1 cellular context compared by ENCODE assay signal in the genomic region with DNA sequence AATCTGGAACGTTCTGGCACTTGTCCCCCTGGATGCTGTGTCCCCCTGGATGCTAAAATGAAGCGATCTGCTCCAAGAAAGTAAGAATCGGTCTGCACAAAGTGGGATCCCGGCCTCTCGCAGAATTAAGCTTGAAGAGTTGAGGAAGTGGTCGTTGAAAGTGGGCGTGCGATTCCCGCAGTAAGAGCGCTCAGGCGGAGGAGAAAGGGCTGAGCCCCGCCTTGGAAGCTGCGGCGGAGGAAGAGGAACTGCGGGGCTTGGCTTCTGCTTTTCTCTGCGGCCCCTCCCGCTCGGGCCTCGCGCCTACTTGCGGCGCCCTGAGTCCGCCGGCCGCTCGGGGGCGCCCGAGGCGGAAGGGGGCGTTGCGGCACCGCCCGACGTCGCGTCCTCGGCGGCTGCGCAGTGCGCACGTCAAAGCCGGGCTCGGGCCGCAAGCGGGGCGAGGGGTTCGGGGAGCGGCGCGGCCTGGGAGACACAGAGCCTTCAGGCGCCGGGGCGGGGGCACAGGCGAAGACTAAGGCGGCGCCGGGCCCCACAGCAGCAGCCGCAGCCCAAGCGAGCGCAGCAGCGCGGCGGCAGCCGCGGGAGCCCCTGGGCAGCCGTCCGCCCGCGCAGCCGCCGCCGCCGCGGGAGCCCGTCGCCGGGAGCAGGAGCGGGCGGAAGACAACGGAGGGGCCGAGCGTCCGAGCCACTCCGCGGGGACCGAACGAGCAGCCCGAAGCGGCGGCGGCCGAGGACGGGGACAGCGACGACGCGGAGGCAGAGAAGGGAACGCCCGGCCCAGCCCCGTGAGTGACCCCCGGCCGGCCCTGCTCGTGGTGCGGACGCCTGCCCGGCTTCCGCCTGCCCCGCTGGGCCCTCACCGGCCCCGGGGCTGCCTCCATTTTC.
TF ChIP-seq lines count a peak whose summit lies in the region.

A gene (plus strand): TSS at position 400 of the 888 bp plus-strand sequence. CDS start 47,160 bp downstream, outside the sequence.

TF ChIP-seq in HepG2, 621 proteins besides CTCF, POLR2A, EP300 and RAD21 (continued from another document):
- TF ChIP-seq, protein P1, sequence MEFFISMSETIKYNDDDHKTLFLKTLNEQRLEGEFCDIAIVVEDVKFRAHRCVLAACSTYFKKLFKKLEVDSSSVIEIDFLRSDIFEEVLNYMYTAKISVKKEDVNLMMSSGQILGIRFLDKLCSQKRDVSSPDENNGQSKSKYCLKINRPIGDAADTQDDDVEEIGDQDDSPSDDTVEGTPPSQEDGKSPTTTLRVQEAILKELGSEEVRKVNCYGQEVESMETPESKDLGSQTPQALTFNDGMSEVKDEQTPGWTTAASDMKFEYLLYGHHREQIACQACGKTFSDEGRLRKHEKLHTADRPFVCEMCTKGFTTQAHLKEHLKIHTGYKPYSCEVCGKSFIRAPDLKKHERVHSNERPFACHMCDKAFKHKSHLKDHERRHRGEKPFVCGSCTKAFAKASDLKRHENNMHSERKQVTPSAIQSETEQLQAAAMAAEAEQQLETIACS (CRISPR knock-in tag; IDR thresholded peaks at IDR 0.05) = no peak
- TF ChIP-seq, protein P2, sequence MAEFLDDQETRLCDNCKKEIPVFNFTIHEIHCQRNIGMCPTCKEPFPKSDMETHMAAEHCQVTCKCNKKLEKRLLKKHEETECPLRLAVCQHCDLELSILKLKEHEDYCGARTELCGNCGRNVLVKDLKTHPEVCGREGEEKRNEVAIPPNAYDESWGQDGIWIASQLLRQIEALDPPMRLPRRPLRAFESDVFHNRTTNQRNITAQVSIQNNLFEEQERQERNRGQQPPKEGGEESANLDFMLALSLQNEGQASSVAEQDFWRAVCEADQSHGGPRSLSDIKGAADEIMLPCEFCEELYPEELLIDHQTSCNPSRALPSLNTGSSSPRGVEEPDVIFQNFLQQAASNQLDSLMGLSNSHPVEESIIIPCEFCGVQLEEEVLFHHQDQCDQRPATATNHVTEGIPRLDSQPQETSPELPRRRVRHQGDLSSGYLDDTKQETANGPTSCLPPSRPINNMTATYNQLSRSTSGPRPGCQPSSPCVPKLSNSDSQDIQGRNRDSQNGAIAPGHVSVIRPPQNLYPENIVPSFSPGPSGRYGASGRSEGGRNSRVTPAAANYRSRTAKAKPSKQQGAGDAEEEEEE (CRISPR knock-in tag; IDR thresholded peaks at IDR 0.05; ENCODE audit: borderline replicate concordance) = no peak
- TF ChIP-seq, protein P3, sequence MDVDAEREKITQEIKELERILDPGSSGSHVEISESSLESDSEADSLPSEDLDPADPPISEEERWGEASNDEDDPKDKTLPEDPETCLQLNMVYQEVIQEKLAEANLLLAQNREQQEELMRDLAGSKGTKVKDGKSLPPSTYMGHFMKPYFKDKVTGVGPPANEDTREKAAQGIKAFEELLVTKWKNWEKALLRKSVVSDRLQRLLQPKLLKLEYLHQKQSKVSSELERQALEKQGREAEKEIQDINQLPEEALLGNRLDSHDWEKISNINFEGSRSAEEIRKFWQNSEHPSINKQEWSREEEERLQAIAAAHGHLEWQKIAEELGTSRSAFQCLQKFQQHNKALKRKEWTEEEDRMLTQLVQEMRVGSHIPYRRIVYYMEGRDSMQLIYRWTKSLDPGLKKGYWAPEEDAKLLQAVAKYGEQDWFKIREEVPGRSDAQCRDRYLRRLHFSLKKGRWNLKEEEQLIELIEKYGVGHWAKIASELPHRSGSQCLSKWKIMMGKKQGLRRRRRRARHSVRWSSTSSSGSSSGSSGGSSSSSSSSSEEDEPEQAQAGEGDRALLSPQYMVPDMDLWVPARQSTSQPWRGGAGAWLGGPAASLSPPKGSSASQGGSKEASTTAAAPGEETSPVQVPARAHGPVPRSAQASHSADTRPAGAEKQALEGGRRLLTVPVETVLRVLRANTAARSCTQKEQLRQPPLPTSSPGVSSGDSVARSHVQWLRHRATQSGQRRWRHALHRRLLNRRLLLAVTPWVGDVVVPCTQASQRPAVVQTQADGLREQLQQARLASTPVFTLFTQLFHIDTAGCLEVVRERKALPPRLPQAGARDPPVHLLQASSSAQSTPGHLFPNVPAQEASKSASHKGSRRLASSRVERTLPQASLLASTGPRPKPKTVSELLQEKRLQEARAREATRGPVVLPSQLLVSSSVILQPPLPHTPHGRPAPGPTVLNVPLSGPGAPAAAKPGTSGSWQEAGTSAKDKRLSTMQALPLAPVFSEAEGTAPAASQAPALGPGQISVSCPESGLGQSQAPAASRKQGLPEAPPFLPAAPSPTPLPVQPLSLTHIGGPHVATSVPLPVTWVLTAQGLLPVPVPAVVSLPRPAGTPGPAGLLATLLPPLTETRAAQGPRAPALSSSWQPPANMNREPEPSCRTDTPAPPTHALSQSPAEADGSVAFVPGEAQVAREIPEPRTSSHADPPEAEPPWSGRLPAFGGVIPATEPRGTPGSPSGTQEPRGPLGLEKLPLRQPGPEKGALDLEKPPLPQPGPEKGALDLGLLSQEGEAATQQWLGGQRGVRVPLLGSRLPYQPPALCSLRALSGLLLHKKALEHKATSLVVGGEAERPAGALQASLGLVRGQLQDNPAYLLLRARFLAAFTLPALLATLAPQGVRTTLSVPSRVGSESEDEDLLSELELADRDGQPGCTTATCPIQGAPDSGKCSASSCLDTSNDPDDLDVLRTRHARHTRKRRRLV (CRISPR knock-in tag; IDR thresholded peaks at IDR 0.05) = no peak
- TF ChIP-seq ZBTB21 (CRISPR knock-in tag; IDR thresholded peaks at IDR 0.05) = no peak; the same call in 1 of the 2 replicates
- TF ChIP-seq ZNF180 (CRISPR knock-in tag; IDR thresholded peaks at IDR 0.05; ENCODE audit: borderline replicate concordance, low read depth) = no peak
- TF ChIP-seq, protein P4, sequence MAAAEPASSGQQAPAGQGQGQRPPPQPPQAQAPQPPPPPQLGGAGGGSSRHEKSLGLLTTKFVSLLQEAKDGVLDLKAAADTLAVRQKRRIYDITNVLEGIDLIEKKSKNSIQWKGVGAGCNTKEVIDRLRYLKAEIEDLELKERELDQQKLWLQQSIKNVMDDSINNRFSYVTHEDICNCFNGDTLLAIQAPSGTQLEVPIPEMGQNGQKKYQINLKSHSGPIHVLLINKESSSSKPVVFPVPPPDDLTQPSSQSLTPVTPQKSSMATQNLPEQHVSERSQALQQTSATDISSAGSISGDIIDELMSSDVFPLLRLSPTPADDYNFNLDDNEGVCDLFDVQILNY (CRISPR knock-in tag; conservative IDR thresholded peaks at IDR 0.05) = no peak; the same call in 1 of the 2 replicates
- peak; percentile 28; the same call in 1 of the 2 replicates for TF ChIP-seq DR1 (CRISPR knock-in tag; IDR thresholded peaks at IDR 0.05)
